ENCODE assay signal across 8 cellular contexts in the genomic region with DNA sequence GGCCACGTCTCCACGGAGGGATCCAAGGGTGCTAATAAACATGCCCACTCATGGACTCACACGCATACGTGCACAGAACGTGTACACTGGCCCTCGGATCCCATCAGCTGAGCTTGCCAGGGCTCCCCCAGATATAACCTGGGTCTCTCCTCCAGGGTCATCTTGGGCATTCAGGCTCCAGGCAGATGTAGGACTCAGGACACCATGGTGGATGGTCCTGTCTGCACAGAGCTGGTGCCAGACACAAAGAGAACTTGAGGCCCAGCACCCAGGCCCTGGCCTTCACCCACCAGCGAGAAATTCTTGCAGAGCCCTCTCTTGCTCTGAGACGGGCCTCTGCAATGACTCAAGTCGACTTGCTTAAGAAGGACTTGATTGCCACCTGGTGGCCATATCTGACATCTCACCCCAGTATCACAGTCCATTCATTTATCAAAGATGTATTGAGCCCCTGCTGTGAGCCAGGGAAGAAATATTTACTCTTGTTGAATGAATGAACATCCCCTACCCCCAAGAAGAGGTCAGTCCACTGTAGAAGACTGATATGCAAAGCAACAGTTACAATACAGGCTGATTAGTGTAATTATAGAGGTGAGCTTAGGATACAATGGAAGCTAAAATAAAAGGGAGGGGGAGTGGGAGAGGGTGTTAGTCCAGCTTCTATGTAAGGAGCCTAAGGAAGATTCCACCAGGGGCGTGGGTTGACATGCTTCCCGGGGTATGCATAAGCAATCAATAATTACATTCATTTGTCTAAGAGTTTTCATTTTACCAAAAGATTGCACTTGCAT. TPM values are rescaled to one million over a fixed set of nuclear protein-coding genes. Genes with fewer than 3 reads are reported as not detected.
A peak's percentile ranks its signal among the peaks of the same experiment; 100 is the strongest.
DNase-seq lines count a peak whose midpoint lies in the region; ATAC-seq and TF ChIP-seq lines count a peak whose summit lies in the region.

No MANE protein-coding gene starts in this region.

- intact Hi-C loops in A673 (cut with micrococcal nuclease; ENCODE audit: unreplicated experiment): loop anchor here (1.0 to 5.0 kb wide), 2 partner anchors 65 to 216 kb away; partner anchors contain the start of genes EPHB3 and MAGEF1

- POLR2A ChIA-PET in A673 (lab: Charles Lee; ENCODE audit: low non-redundant PET): interaction anchor here (1.0 kb wide), 1 partner anchor 217 kb away, joined by 3 read pairs; no protein-coding TSS in a partner anchor
- POLR2A ChIA-PET in activated CD8-positive, alpha-beta T cell treated with anti-CD3 and anti-CD28 coated beads, Interleukin-2, amount 10 ng/mL, durations not matched to agents 7 days and 5 days (lab: Charles Lee): interaction anchor here (1.4 kb wide), 1 partner anchor 216 kb away, joined by 4 read pairs; the partner anchor contains the start of gene EPHB3

- no peak overlapping the region for H3K18ac ChIP-seq in mesenchymal stem cell (ENCODE audit: low read depth in 1 of 2, low read length in 2 of 2)

- H4K91ac ChIP-seq in mesenchymal stem cell (ENCODE audit: low read length): peak overlapping the region; percentile 14

- H2AFZ ChIP-seq in mesenchymal stem cell (ENCODE audit: low read depth, low read length): no peak overlapping the region

- peak overlapping the region in 1 of 2 experiments; percentile 83 for H3K4ac ChIP-seq in mesenchymal stem cell (ENCODE audit: low read depth in 1 of 2, low read length in 2 of 2)

- TF ChIP-seq CTCF in A673 (conservative IDR thresholded peaks at IDR 0.05; ENCODE audit: low read depth, low read length): peak; percentile 81

- DNase-seq in A673 (ENCODE audit: low spot score) (peak; percentile 95), HT1080 (ENCODE audit: low read depth) (peak; percentile 84), mesenchymal stem cell (peak; percentile 93)
- DNase-seq in NK-92 treated with Interleukin-12 subunit alpha and Interleukin-12 subunit beta, amount 100 ng/mL, for 24 hours (lab: John Stamatoyannopoulos, UW): peak; percentile 65
- peak; percentile 91 for DNase-seq in activated CD8-positive, alpha-beta T cell treated with anti-CD3 and anti-CD28 coated beads, Interleukin-2, amount 10 ng/mL, durations not matched to agents 7 days and 5 days
- DNase-seq in effector memory CD8-positive, alpha-beta T cell: peak; percentile 76 to 81 (median 77)
- peak; percentile 22 for DNase-seq in stimulated activated CD8-positive, alpha-beta memory T cell treated with anti-CD3 and anti-CD28 coated beads, Interleukin-15, amount 100 ng/mL, for 24 hours (ENCODE audit: low read depth)

- H3K9me3 Mint-ChIP-seq in activated CD8-positive, alpha-beta T cell treated with anti-CD3 and anti-CD28 coated beads, Interleukin-2, amount 10 ng/mL, durations not matched to agents 7 days and 5 days (ENCODE audit: insufficient read depth): no peaks in the 10 kb centered on the region
- H3K9me3 Mint-ChIP-seq in effector memory CD8-positive, alpha-beta T cell: no peaks in the 10 kb centered on the region

- H3K23ac ChIP-seq in mesenchymal stem cell (ENCODE audit: low read length in 2 of 2): no peak overlapping the region

- no peak overlapping the region for H2BK15ac ChIP-seq in mesenchymal stem cell (ENCODE audit: low read depth, poor library complexity, severe bottlenecking)

- no peak overlapping the region for H3K4me2 ChIP-seq in mesenchymal stem cell (ENCODE audit: low read length, poor library complexity, severe bottlenecking)

- H3K79me1 ChIP-seq in mesenchymal stem cell (replicated peaks; ENCODE audit: low read length, poor library complexity, severe bottlenecking): no peaks in the 10 kb centered on the region

- peak overlapping the region; percentile 27 for H4K8ac ChIP-seq in mesenchymal stem cell (ENCODE audit: low read length)

- H3K27me3 Mint-ChIP-seq in activated CD8-positive, alpha-beta T cell treated with anti-CD3 and anti-CD28 coated beads, Interleukin-2, amount 10 ng/mL, durations not matched to agents 7 days and 5 days (ENCODE audit: low read depth): peaks cover 14% of the 10 kb centered on the region
- H3K27me3 Mint-ChIP-seq in effector memory CD8-positive, alpha-beta T cell: peaks cover 61 to 78% of the 10 kb centered on the region in 2 donors

- no peak overlapping the region for H2BK120ac ChIP-seq in mesenchymal stem cell (ENCODE audit: low read depth, low read length)

- no TSS peak for BruUV-seq in A673 (replicated peaks; lab: Mats Ljungman, UMichigan)

- H2BK12ac ChIP-seq in mesenchymal stem cell (ENCODE audit: low read length in 2 of 2): peak overlapping the region in 1 of 2 experiments; percentile 51

- H3K9ac ChIP-seq in mesenchymal stem cell (ENCODE audit: low read length): no peak overlapping the region

- peaks cover 5% of the 10 kb centered on the region for H3K4me1 Mint-ChIP-seq in activated CD8-positive, alpha-beta T cell treated with anti-CD3 and anti-CD28 coated beads, Interleukin-2, amount 10 ng/mL, durations not matched to agents 7 days and 5 days (ENCODE audit: low read depth)
- no peaks in the 10 kb centered on the region for H3K4me1 Mint-ChIP-seq in effector memory CD8-positive, alpha-beta T cell (ENCODE audit: low read depth in 2 of 2)

- H2AK5ac ChIP-seq in mesenchymal stem cell (ENCODE audit: low read length, severe bottlenecking): no peak overlapping the region

- H3K4me3 ChIP-seq in A673 (ENCODE audit: low read depth, low read length, poor library complexity, severe bottlenecking): no peak overlapping the region
- no peak overlapping the region for H3K4me3 ChIP-seq in mesenchymal stem cell (ENCODE audit: insufficient read depth in 1 of 2, low read depth in 1 of 2, low read length in 2 of 2)

- CTCF ChIA-PET in A673 (lab: Charles Lee): interaction anchor here (1.1 to 1.7 kb wide), 2 partner anchors 9 to 406 kb away, joined by 3 to 6 read pairs; no protein-coding TSS in a partner anchor
- CTCF ChIA-PET in activated CD8-positive, alpha-beta T cell treated with anti-CD3 and anti-CD28 coated beads, Interleukin-2, amount 10 ng/mL, durations not matched to agents 7 days and 5 days (lab: Charles Lee): interaction anchor here (0.7 to 2.1 kb wide), 14 partner anchors 9 to 406 kb away, joined by 3 to 11 read pairs (median 4); no protein-coding TSS in a partner anchor

- H3K36me3 Mint-ChIP-seq in activated CD8-positive, alpha-beta T cell treated with anti-CD3 and anti-CD28 coated beads, Interleukin-2, amount 10 ng/mL, durations not matched to agents 7 days and 5 days (ENCODE audit: low read depth): no peaks in the 10 kb centered on the region
- H3K36me3 Mint-ChIP-seq in effector memory CD8-positive, alpha-beta T cell (ENCODE audit: insufficient read depth): no peaks in the 10 kb centered on the region

- no peak overlapping the region for H2BK5ac ChIP-seq in mesenchymal stem cell (ENCODE audit: low read depth, low read length, poor library complexity, severe bottlenecking)

- no peaks in the 10 kb centered on the region for H3K36me3 ChIP-seq in A673 (ENCODE audit: insufficient read depth, low read length, poor library complexity, severe bottlenecking)
- H3K36me3 ChIP-seq in mesenchymal stem cell (ENCODE audit: control insufficient read depth in 1 of 2, insufficient read depth in 2 of 2, low read depth in 1 of 2, low read length in 2 of 2): no peaks in the 10 kb centered on the region

- 55% methylated on average over 9 of the region's 11 CpGs for WGBS in mesenchymal stem cell

- H3K4me3 Mint-ChIP-seq in activated CD8-positive, alpha-beta T cell treated with anti-CD3 and anti-CD28 coated beads, Interleukin-2, amount 10 ng/mL, durations not matched to agents 7 days and 5 days: no peak overlapping the region
- no peak overlapping the region for H3K4me3 Mint-ChIP-seq in effector memory CD8-positive, alpha-beta T cell

- peaks cover 11% of the 10 kb centered on the region for H3K4me1 ChIP-seq in A673 (ENCODE audit: insufficient read depth, low read length, poor library complexity, severe bottlenecking)
- H3K4me1 ChIP-seq in mesenchymal stem cell (ENCODE audit: control insufficient read depth, insufficient read depth, low read depth, low read length): peaks cover 11% of the 10 kb centered on the region

- H3K27ac ChIP-seq in A673 (ENCODE audit: low read depth, low read length, poor library complexity, severe bottlenecking) (no peak overlapping the region), mesenchymal stem cell (ENCODE audit: low read length, poor library complexity, severe bottlenecking) (no peak overlapping the region)

- H3K9me3 ChIP-seq in A673 (ENCODE audit: low read depth, low read length, poor library complexity, severe bottlenecking) (no peaks in the 10 kb centered on the region), mesenchymal stem cell (ENCODE audit: control insufficient read depth, low read length) (no peaks in the 10 kb centered on the region)

- ATAC-seq in GM18868 (IDR thresholded peaks at IDR 0.05; ENCODE audit: unreplicated experiment): peak; percentile 77
- ATAC-seq in activated CD8-positive, alpha-beta T cell treated with anti-CD3 and anti-CD28 coated beads, Interleukin-2, amount 10 ng/mL, durations not matched to agents 7 days and 5 days: peak; percentile 92
- ATAC-seq in effector memory CD8-positive, alpha-beta T cell (replicated peaks): peak; percentile 99

- H3K27ac Mint-ChIP-seq in activated CD8-positive, alpha-beta T cell treated with anti-CD3 and anti-CD28 coated beads, Interleukin-2, amount 10 ng/mL, durations not matched to agents 7 days and 5 days: no peak overlapping the region
- H3K27ac Mint-ChIP-seq in effector memory CD8-positive, alpha-beta T cell: no peak overlapping the region

- no peak overlapping the region for H3K14ac ChIP-seq in mesenchymal stem cell (ENCODE audit: low read length in 2 of 2)

- H3K27me3 ChIP-seq in A673 (replicated peaks; ENCODE audit: insufficient read depth, low read depth, low read length, poor library complexity): no peaks in the 10 kb centered on the region
- H3K27me3 ChIP-seq in mesenchymal stem cell (ENCODE audit: control insufficient read depth in 1 of 2, insufficient read depth in 1 of 2, low read length in 2 of 2): peaks cover 8 to 34% of the 10 kb centered on the region in 2 experiments

RNA-seq across cellular contexts. Expression of gene VPS8, which starts 34.2 kb away (rescaled TPM):
- 42.3 and 43.2 TPM in 2 replicates for total RNA-seq in A673 (2021)
- 23.5 and 28.1 TPM in 2 replicates for total RNA-seq in HT1080 (2014; rRNA removed; shearing (Covaris generic))
- 15.7 and 20.3 TPM in 2 replicates for polyA plus RNA-seq in HT1080 (2015; cell fraction: cytosol; rRNA removed)
- polyA plus RNA-seq in HT1080 (2015; cell fraction: nucleus; rRNA removed): 57.7 and 61.2 TPM in 2 replicates
- total RNA-seq in activated CD8-positive, alpha-beta T cell treated with anti-CD3 and anti-CD28 coated beads, Interleukin-2, amount 10 ng/mL, durations not matched to agents 7 days and 5 days: 10 to 100 TPM; 47.6 to 51.8 TPM
- 13.9 TPM for polyA plus RNA-seq in mesenchymal stem cell (2013, experiment 1 of 2)
- 15.3 TPM for polyA plus RNA-seq in mesenchymal stem cell (2013, experiment 2 of 2)

Comparison
In these comparisons a context has a peak if more than half of its experiments do, and no peak if none do; other contexts are left out.
1. DNase-seq: peak in every context shown above with its lines; median percentile 95 in A673; 93 in mesenchymal stem cell; 91 in activated CD8-positive, alpha-beta T cell treated with anti-CD3 and anti-CD28 coated beads, Interleukin-2, amount 10 ng/mL, durations not matched to agents 7 days and 5 days; 84 in HT1080; 77 in effector memory CD8-positive, alpha-beta T cell; 65 in NK-92 treated with Interleukin-12 subunit alpha and Interleukin-12 subunit beta, amount 100 ng/mL, for 24 hours; 22 in stimulated activated CD8-positive, alpha-beta memory T cell treated with anti-CD3 and anti-CD28 coated beads, Interleukin-15, amount 100 ng/mL, for 24 hours.